Comparison of ENCODE assay signal across 8 cellular contexts in the genomic region with DNA sequence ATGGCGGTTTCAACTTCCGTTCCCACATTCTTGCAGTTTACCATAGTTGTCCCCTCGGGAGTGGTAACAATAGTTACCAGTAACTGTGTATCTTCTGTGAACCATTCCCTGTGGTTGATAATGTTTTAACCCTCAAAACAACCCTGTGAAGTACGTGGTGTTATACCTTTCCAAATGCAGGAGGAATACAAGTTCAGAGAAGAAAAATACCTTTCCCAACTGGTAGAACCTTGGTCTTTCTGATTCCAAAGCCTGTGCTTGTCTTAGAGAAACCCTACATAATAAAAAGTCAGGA. TPM values are rescaled to one million over a fixed set of nuclear protein-coding genes. Genes with fewer than 3 reads are reported as not detected.
DNase-seq lines count a peak whose midpoint lies in the region; TF ChIP-seq lines count a peak whose summit lies in the region.

No MANE protein-coding gene starts in this region.

- H3K4me1 Mint-ChIP-seq in CD14-positive monocyte: peaks cover 44% of the 10 kb centered on the region

- no peaks in the 10 kb centered on the region for H3K9me3 Mint-ChIP-seq in CD14-positive monocyte

- H3K27ac ChIP-seq in WERI-Rb-1 (peak overlapping the region; percentile 92), iPS-18a (ENCODE audit: low read length) (peak overlapping the region; percentile 25), temporal lobe (ENCODE audit: low read depth, low read length) (peak overlapping the region; percentile 79)

- H3K9me3 ChIP-seq in WERI-Rb-1 (ENCODE audit: severe bottlenecking): no peaks in the 10 kb centered on the region
- no peaks in the 10 kb centered on the region for H3K9me3 ChIP-seq in iPS-18a (ENCODE audit: control insufficient read depth, low read depth, low read length)

- no peaks in the 10 kb centered on the region for H3K27me3 Mint-ChIP-seq in CD14-positive monocyte (ENCODE audit: low read depth in 3 of 3)

- intact Hi-C loops in CD14-positive monocyte (cut with micrococcal nuclease) (loop anchor here (2.0 to 10.0 kb wide), 3 partner anchors 308 to 638 kb away; a partner anchor contains a TSS), head of caudate nucleus (cut with DNase I) (loop anchor here (5.0 kb wide), 2 partner anchors 85 to 310 kb away; a partner anchor contains a TSS)

- H3K27me3 ChIP-seq in H7 (ENCODE audit: control insufficient read depth, insufficient read depth, low read length) (no peaks in the 10 kb centered on the region), WERI-Rb-1 (ENCODE audit: insufficient read depth, low read depth, severe bottlenecking) (no peaks in the 10 kb centered on the region), iPS-18a (ENCODE audit: control insufficient read depth, insufficient read depth, low read length) (no peaks in the 10 kb centered on the region)

- H3K36me3 ChIP-seq in H7 (replicated peaks; ENCODE audit: control insufficient read depth, insufficient read depth, low read length): peaks cover 11% of the 10 kb centered on the region
- H3K36me3 ChIP-seq in WERI-Rb-1: peaks cover 38% of the 10 kb centered on the region
- peaks cover 22% of the 10 kb centered on the region for H3K36me3 ChIP-seq in iPS-18a (ENCODE audit: control insufficient read depth, low read depth, low read length)

- H3K27ac Mint-ChIP-seq in CD14-positive monocyte: peak overlapping the region; percentile 87 to 97 (median 96)

- H3K4me3 ChIP-seq in H7 (ENCODE audit: insufficient read depth, low read depth, low read length) (peak overlapping the region; percentile 88), WERI-Rb-1 (ENCODE audit: low read depth, low read length) (peak overlapping the region; percentile 97), iPS-18a (ENCODE audit: low read length) (peak overlapping the region; percentile 99)

- peaks cover 17% of the 10 kb centered on the region for H3K4me1 ChIP-seq in iPS-18a (ENCODE audit: control insufficient read depth, low read depth, low read length)

- no peak for DNase-seq in CD14-positive monocyte (ENCODE audit: low spot score)
- DNase-seq in H7: no peak
- DNase-seq in WERI-Rb-1: no peak
- no peak for DNase-seq in amniotic stem cell (lab: John Stamatoyannopoulos, UW)
- no peak for DNase-seq in head of caudate nucleus
- no peak for DNase-seq in NCI-H187 treated with DMSO at 0.1 percent for 48 hours (lab: John Stamatoyannopoulos, UW)

- peaks cover 26 to 36% of the 10 kb centered on the region in 2 donors for H3K36me3 Mint-ChIP-seq in CD14-positive monocyte

- H3K4me3 Mint-ChIP-seq in CD14-positive monocyte: peak overlapping the region; percentile 96 to 98

- no peak for TF ChIP-seq CTCF in CD14-positive monocyte (IDR thresholded peaks at IDR 0.05)
- TF ChIP-seq CTCF in WERI-Rb-1 (IDR thresholded peaks at IDR 0.05; ENCODE audit: low read depth, low read length): no peak

- H3K9ac ChIP-seq in iPS-18a (ENCODE audit: low read length): peak overlapping the region; percentile 99

RNA-seq across cellular contexts. Expression of a gene that starts 0.8 kb away (rescaled TPM):
- 100 to 1,000 TPM; 108 to 116 TPM for polyA plus RNA-seq in CD14-positive monocyte
- total RNA-seq in H7 (2014; rRNA removed; shearing (Covaris generic)): 96.9 and 127 TPM in 2 replicates
- total RNA-seq in temporal lobe: 112 TPM

RNA-seq across cellular contexts. Expression of a gene that starts 1.9 kb away (rescaled TPM):
- 100 to 1,000 TPM; 121 to 125 TPM for polyA plus RNA-seq in CD14-positive monocyte
- 79.2 and 90.2 TPM in 2 replicates for total RNA-seq in H7 (2014; rRNA removed; shearing (Covaris generic))
- 14.3 TPM for total RNA-seq in temporal lobe

RNA-seq across cellular contexts. Expression of a gene that starts 23.3 kb away (rescaled TPM):
- polyA plus RNA-seq in CD14-positive monocyte: 10 to 100 TPM; 16.2 to 18.2 TPM
- total RNA-seq in H7 (2014; rRNA removed; shearing (Covaris generic)): 16.9 and 20.8 TPM in 2 replicates
- total RNA-seq in temporal lobe: 5.2 TPM

Comparison
In these comparisons a context has a peak if more than half of its experiments do, and no peak if none do; other contexts are left out.
1. H3K27ac ChIP-seq: peak in every context shown above with its lines; median percentile 92 in WERI-Rb-1; 79 in temporal lobe; 25 in iPS-18a.